16 cellular contexts compared by ENCODE assay signal in the genomic region with DNA sequence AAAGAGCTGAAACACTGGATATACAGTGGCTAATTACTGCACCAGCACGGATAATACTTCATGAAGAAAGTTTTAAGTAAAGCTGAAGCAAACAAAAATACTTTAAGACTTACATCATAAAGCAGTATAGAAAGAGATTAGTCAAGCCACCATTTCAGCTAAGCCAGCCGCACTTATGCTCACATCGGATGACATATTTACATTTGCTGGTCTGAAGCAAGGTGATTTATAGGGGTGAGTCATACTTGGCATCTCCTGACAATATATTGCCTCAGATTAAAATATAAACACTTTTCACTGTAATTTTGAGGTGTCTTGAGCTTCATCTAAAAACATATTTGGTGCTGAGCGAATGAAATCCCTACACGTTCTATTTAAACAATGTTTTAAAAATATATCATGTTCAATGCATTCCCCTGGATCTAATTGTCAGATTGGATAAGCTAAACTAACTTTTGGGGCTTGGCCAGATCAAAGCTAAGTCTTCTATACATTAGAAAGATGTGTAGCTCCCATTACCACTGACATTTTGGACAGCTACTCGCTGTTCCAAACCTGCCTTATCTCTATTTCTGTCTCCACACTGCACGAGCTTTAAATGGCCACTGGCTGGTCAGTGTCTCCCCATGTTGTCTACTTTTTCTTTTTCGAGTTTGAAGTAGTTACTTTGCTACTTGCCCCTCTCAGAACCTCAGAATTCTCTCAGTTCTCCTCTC.
A peak's percentile ranks its signal among the peaks of the same experiment; 100 is the strongest.
DNase-seq lines count a peak whose midpoint lies in the region; ATAC-seq and TF ChIP-seq lines count a peak whose summit lies in the region.
"Had no signal": no experiment of that assay in that cellular context is flagged by ENCODE, and none has a peak within 500 bp of the region (broad histone marks: within the 10 kb centered on the region; RNA-seq: fewer than 3 reads in every experiment).

No MANE protein-coding gene starts in this region.

- DNase-seq in NCI-H2029 treated with DMSO at 0.1 percent for 48 hours (lab: John Stamatoyannopoulos, UW), result peak; percentile 1
- DNase-seq in NCI-H2029 (lab: John Stamatoyannopoulos, UW), result no peak
- peak; percentile 29 for DNase-seq in NCI-H146 treated with DMSO at 0.1 percent for 48 hours (lab: John Stamatoyannopoulos, UW; ENCODE audit: unreplicated experiment)
- DNase-seq in astrocyte of the spinal cord (ENCODE audit: low read depth, low spot score), result peak; percentile 30
- peak in 1 of 3 donors; percentile 4 for DNase-seq in mucosa of descending colon
- DNase-seq in effector memory CD8-positive, alpha-beta T cell, result no peak
- no peak for DNase-seq in NCI-H2107 (lab: John Stamatoyannopoulos, UW)
- no peak for DNase-seq in nephron progenitor cell
- DNase-seq: activated CD8-positive, alpha-beta T cell treated with anti-CD3 and anti-CD28 coated beads for 36 hours; anterior cingulate cortex; CD4-positive, CD25-positive, alpha-beta regulatory T cell; NCI-H1092 treated with DMSO at 0.1 percent for 48 hours; stimulated activated naive CD4-positive, alpha-beta T cell treated with Interleukin-2 at 50 U/mL for 16 hours had no signal

- H3K27me3 Mint-ChIP-seq in effector memory CD8-positive, alpha-beta T cell, result no peaks in the 10 kb centered on the region
- peaks cover 5% of the 10 kb centered on the region for H3K27me3 Mint-ChIP-seq in nephron progenitor cell (ENCODE audit: low read depth, poor library complexity)
- H3K27me3 Mint-ChIP-seq: activated CD8-positive, alpha-beta T cell treated with anti-CD3 and anti-CD28 coated beads for 36 hours; activated T-helper 17 cell treated with anti-CD3 and anti-CD28 coated beads, Interleukin-2, amount 50 U/mL, for 72 hours; CD4-positive, CD25-positive, alpha-beta regulatory T cell had no signal

- no peaks in the 10 kb centered on the region for H3K36me3 ChIP-seq in mucosa of descending colon (ENCODE audit: low read depth)
- H3K36me3 ChIP-seq: gastroesophageal sphincter had no signal

- TF ChIP-seq CTCF in astrocyte of the spinal cord (IDR thresholded peaks at IDR 0.05; ENCODE audit: low read depth, low read length), result no peak
- no peak for TF ChIP-seq CTCF in mucosa of descending colon (IDR thresholded peaks at IDR 0.05)
- no peak for TF ChIP-seq CTCF in nephron progenitor cell (IDR thresholded peaks at IDR 0.05)

- H3K4me3 ChIP-seq in astrocyte of the spinal cord (ENCODE audit: low read depth, low read length), result no peak overlapping the region
- no peak overlapping the region for H3K4me3 ChIP-seq in mucosa of descending colon
- H3K4me3 ChIP-seq: gastroesophageal sphincter, SK-N-MC had no signal

- H3K4me3 Mint-ChIP-seq in effector memory CD8-positive, alpha-beta T cell, result no peak overlapping the region
- no peak overlapping the region for H3K4me3 Mint-ChIP-seq in nephron progenitor cell
- H3K4me3 Mint-ChIP-seq: activated CD8-positive, alpha-beta T cell treated with anti-CD3 and anti-CD28 coated beads for 36 hours; activated T-helper 17 cell treated with anti-CD3 and anti-CD28 coated beads, Interleukin-2, amount 50 U/mL, for 72 hours; CD4-positive, CD25-positive, alpha-beta regulatory T cell had no signal

- peak; percentile 78 for ATAC-seq in mucosa of descending colon
- no peak for ATAC-seq in effector memory CD8-positive, alpha-beta T cell (replicated peaks)
- ATAC-seq: activated CD8-positive, alpha-beta T cell treated with anti-CD3 and anti-CD28 coated beads for 36 hours; activated T-helper 17 cell treated with anti-CD3 and anti-CD28 coated beads, Interleukin-2, amount 50 U/mL, for 72 hours; gastroesophageal sphincter had no signal

- in situ Hi-C loops in astrocyte of the spinal cord (cut with HindIII; ENCODE audit: low sequenced_read_pairs), result no loop called here

- no peaks in the 10 kb centered on the region for H3K9me3 ChIP-seq in mucosa of descending colon
- H3K9me3 ChIP-seq: gastroesophageal sphincter had no signal

- H3K4me1 Mint-ChIP-seq in effector memory CD8-positive, alpha-beta T cell (ENCODE audit: low read depth in 2 of 2), result no peaks in the 10 kb centered on the region
- peaks cover 12% of the 10 kb centered on the region for H3K4me1 Mint-ChIP-seq in nephron progenitor cell
- H3K4me1 Mint-ChIP-seq: activated T-helper 17 cell treated with anti-CD3 and anti-CD28 coated beads, Interleukin-2, amount 50 U/mL, for 72 hours; CD4-positive, CD25-positive, alpha-beta regulatory T cell had no signal

- intact Hi-C loops in mucosa of descending colon (cut with DNase I, micrococcal nuclease), result no loop called here

- H3K4me1 ChIP-seq in mucosa of descending colon (ENCODE audit: low read depth), result no peaks in the 10 kb centered on the region

- no peak overlapping the region for H3K27ac Mint-ChIP-seq in effector memory CD8-positive, alpha-beta T cell
- no peak overlapping the region for H3K27ac Mint-ChIP-seq in nephron progenitor cell
- H3K27ac Mint-ChIP-seq: activated CD8-positive, alpha-beta T cell treated with anti-CD3 and anti-CD28 coated beads for 36 hours; activated T-helper 17 cell treated with anti-CD3 and anti-CD28 coated beads, Interleukin-2, amount 50 U/mL, for 72 hours; CD4-positive, CD25-positive, alpha-beta regulatory T cell had no signal

- H3K9me3 Mint-ChIP-seq in effector memory CD8-positive, alpha-beta T cell, result no peaks in the 10 kb centered on the region
- H3K9me3 Mint-ChIP-seq in nephron progenitor cell, result no peaks in the 10 kb centered on the region
- H3K9me3 Mint-ChIP-seq: activated CD8-positive, alpha-beta T cell treated with anti-CD3 and anti-CD28 coated beads for 36 hours; activated T-helper 17 cell treated with anti-CD3 and anti-CD28 coated beads, Interleukin-2, amount 50 U/mL, for 72 hours had no signal

- H3K36me3 Mint-ChIP-seq in effector memory CD8-positive, alpha-beta T cell (ENCODE audit: insufficient read depth), result no peaks in the 10 kb centered on the region
- no peaks in the 10 kb centered on the region for H3K36me3 Mint-ChIP-seq in nephron progenitor cell (ENCODE audit: low read depth)
- H3K36me3 Mint-ChIP-seq: CD4-positive, CD25-positive, alpha-beta regulatory T cell had no signal

Comparison
In these comparisons a context has a peak if more than half of its experiments do, and no peak if none do; other contexts are left out.
1. DNase-seq: peak in NCI-H2029 treated with DMSO at 0.1 percent for 48 hours (single experiment), NCI-H146 treated with DMSO at 0.1 percent for 48 hours (single experiment) and astrocyte of the spinal cord (single experiment); none in NCI-H2029 (single experiment), effector memory CD8-positive, alpha-beta T cell (0 of 3), NCI-H2107 (single experiment) and nephron progenitor cell (single experiment).